Comparison of ENCODE assay signal across 8 cellular contexts in the genomic region with DNA sequence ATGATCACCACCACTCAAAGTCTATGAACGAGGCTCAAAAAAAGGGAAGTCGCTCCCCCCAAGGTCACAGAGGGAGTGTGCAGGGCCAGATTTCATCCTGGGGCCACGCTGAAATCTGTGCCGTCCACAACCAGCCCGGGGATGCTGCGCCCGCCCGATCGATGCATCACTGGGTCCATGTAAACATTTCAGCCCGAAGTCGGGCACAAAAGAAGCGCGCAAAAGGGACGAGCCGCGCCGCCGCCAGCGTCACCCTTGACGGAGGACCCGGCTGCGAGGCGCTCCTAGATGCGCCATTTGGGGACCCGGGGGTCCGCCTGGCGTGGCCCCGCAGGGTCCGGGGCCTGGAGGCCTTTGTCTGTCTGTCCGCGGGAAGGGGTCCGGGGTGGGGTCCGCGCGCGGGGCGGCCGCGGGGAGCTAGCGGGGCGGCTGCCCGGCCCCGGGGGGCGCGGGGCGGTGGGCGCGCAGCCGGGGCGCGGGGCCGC. TPM values are rescaled to one million over a fixed set of nuclear protein-coding genes. Genes with fewer than 3 reads are reported as not detected.
A peak's percentile ranks its signal among the peaks of the same experiment; 100 is the strongest.
DNase-seq lines count a peak whose midpoint lies in the region; ATAC-seq and TF ChIP-seq lines count a peak whose summit lies in the region.

No MANE protein-coding gene starts in this region.

- peak overlapping the region; percentile 87 for H3K4me3 ChIP-seq in Jurkat, Clone E6-1 (ENCODE audit: low read length)
- H3K4me3 ChIP-seq in duodenal mucosa (ENCODE audit: low read depth in 1 of 2, low read length in 2 of 2) (peak overlapping the region; percentile 87 to 89), lung (peak overlapping the region; percentile 100)

- WGBS in lung, 2 donors = 0 to 1% methylated on average over 39 to 52 of the region's 52 CpGs

- H3K27ac ChIP-seq in duodenal mucosa (ENCODE audit: low read depth, low read length) (no peak overlapping the region), lung (ENCODE audit: low read depth in 1 of 2, low read length in 1 of 2) (peak overlapping the region; percentile 51 to 94)

- peak; percentile 56 for DNase-seq in GM10266 (ENCODE audit: extremely low spot score)
- no peak for DNase-seq in Jurkat, Clone E6-1 (ENCODE audit: low read depth, low spot score)
- peak; percentile 27 to 31 for DNase-seq in activated CD4-positive, alpha-beta T cell treated with anti-CD3 and anti-CD28 coated beads for 4 hours
- no peak for DNase-seq in lung (ENCODE audit: low spot score)
- DNase-seq in stimulated activated CD8-positive, alpha-beta memory T cell treated with anti-CD3 and anti-CD28 coated beads, Interleukin-4, amount 100 ng/mL, for 24 hours (ENCODE audit: low read depth) = peak; percentile 3
- no peak for DNase-seq in NCI-H1048 (lab: John Stamatoyannopoulos, UW)

- H3K36me3 ChIP-seq in duodenal mucosa (ENCODE audit: control insufficient read depth in 1 of 2, insufficient read depth in 2 of 2, low read length in 2 of 2) (peaks cover 4 to 19% of the 10 kb centered on the region in 2 donors), lung (ENCODE audit: control insufficient read depth in 2 of 2, insufficient read depth in 2 of 2, low read length in 2 of 2) (peaks cover 1 to 2% of the 10 kb centered on the region in 2 donors)

- H3K4me1 ChIP-seq in duodenal mucosa (ENCODE audit: control insufficient read depth in 1 of 2, insufficient read depth in 2 of 2, low read length in 2 of 2) (peaks cover 14% of the 10 kb centered on the region in 2 donors), lung (ENCODE audit: control insufficient read depth in 2 of 2, insufficient read depth in 2 of 2, low read length in 2 of 2) (peaks cover 0 to 5% of the 10 kb centered on the region in 2 donors)

- peaks cover 0 to 3% of the 10 kb centered on the region in 2 donors for H3K9me3 ChIP-seq in duodenal mucosa (ENCODE audit: control insufficient read depth in 1 of 2, low read length in 2 of 2)
- H3K9me3 ChIP-seq in lung (ENCODE audit: control insufficient read depth in 2 of 2, insufficient read depth in 1 of 2, low read length in 1 of 2) = no peaks in the 10 kb centered on the region

- TF ChIP-seq CTCF in GM10266 (IDR thresholded peaks at IDR 0.05; ENCODE audit: control insufficient read depth, insufficient read depth, low read depth, missing control alignments) = no peak
- TF ChIP-seq CTCF in lung (IDR thresholded peaks at IDR 0.05; ENCODE audit: control extremely low read depth, extremely low read depth) = no peak

- ATAC-seq in GM21737 (IDR thresholded peaks at IDR 0.05; ENCODE audit: unreplicated experiment) (peak; percentile 37), lung (ENCODE audit: insufficient read depth, low FRiP score) (no peak)

- no peaks in the 10 kb centered on the region for H3K27me3 ChIP-seq in duodenal mucosa (ENCODE audit: control insufficient read depth in 1 of 2, insufficient read depth in 2 of 2, low read length in 2 of 2)
- H3K27me3 ChIP-seq in lung (ENCODE audit: control insufficient read depth, insufficient read depth) = no peaks in the 10 kb centered on the region

- H3K9ac ChIP-seq in duodenal mucosa (ENCODE audit: low read depth in 1 of 2, low read length in 2 of 2) = peak overlapping the region; percentile 51 to 92

RNA-seq across cellular contexts. Expression of gene FBXO21, which starts 0.5 kb away (rescaled TPM):
- 20.2 TPM for polyA plus RNA-seq in Jurkat, Clone E6-1 (2012; ENCODE audit: insufficient read depth, insufficient read length)
- total RNA-seq in lung = 100 to 1,000 TPM in 1 of 2 donors, 10 to 100 TPM in 1; 42.2 to 111 TPM
- polyA plus RNA-seq in lung = 10 to 100 TPM in 1 of 2 donors, 1 to 10 TPM in 1; 9.7 to 16.6 TPM

Comparison
In these comparisons a context has a peak if more than half of its experiments do, and no peak if none do; other contexts are left out.
1. DNase-seq: peak in GM10266 (single experiment), activated CD4-positive, alpha-beta T cell treated with anti-CD3 and anti-CD28 coated beads for 4 hours (2 of 2) and stimulated activated CD8-positive, alpha-beta memory T cell treated with anti-CD3 and anti-CD28 coated beads, Interleukin-4, amount 100 ng/mL, for 24 hours (single experiment); none in Jurkat, Clone E6-1 (single experiment), lung (single experiment) and NCI-H1048 (single experiment).
2. Peak in every context shown above with its lines, with median percentiles within 50 percentile points of each other: H3K4me3 ChIP-seq.